17 cellular contexts compared by ENCODE assay signal in the genomic region with DNA sequence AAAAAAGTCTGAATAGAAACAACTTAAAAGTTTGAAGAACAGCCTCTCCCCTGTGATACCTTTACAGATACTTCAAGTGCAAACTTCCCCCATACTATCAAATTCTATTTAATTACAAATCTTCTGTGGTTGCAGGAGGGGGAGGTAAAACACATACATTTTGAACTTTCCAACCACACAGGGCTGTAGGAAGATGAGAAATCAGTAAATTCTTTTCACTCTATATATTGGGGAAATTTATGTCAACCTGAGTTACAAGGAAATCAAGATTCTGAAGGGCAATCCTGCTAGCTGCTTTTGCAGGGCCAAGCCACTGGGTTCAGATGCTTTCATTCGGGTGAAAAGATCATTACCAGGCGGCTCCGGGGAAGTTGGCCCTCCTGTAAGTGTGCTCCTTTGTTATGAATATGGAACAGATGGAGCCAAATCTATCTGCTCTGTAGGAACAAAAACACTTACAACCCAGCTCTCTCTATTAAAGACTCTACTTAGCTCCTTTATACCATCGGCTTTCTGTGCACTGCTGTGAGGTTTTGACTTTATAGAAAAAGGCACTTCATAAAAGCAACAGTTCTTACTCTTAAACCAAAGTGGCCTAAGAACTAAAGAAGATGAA.
DNase-seq lines count a peak whose midpoint lies in the region; ATAC-seq and TF ChIP-seq lines count a peak whose summit lies in the region.
"Had no signal": no experiment of that assay in that cellular context is flagged by ENCODE, and none has a peak within 500 bp of the region (broad histone marks: within the 10 kb centered on the region; RNA-seq: fewer than 3 reads in every experiment).

No MANE protein-coding gene starts in this region.

- H3K4me3 Mint-ChIP-seq in endodermal cell (no peak overlapping the region), Caco-2 (ENCODE audit: unreplicated experiment) (no peak overlapping the region)

- TF ChIP-seq RAD21 in SK-N-SH (IDR thresholded peaks at IDR 0.05; ENCODE audit: low read length): no peak

- no peaks in the 10 kb centered on the region for H3F3A ChIP-seq in SK-N-SH (replicated peaks; ENCODE audit: insufficient read depth)

- H3K36me3 ChIP-seq in SK-N-SH (replicated peaks in 1 of 2; ENCODE audit: control insufficient read depth in 1 of 2, insufficient read depth in 2 of 2, low read length in 1 of 2): no peaks in the 10 kb centered on the region
- H3K36me3 ChIP-seq in endodermal cell (ENCODE audit: control insufficient read depth, insufficient read depth, low read length): peaks cover 14% of the 10 kb centered on the region
- no peaks in the 10 kb centered on the region for H3K36me3 ChIP-seq in Caco-2 (ENCODE audit: control insufficient read depth, insufficient read depth, low read length)
- H3K36me3 ChIP-seq: esophagus muscularis mucosa, neutrophil had no signal

- H3K9me3 ChIP-seq in SK-N-SH: no peaks in the 10 kb centered on the region
- H3K9me3 ChIP-seq in endodermal cell (ENCODE audit: control insufficient read depth, low read length): no peaks in the 10 kb centered on the region
- H3K9me3 ChIP-seq in Caco-2: no peaks in the 10 kb centered on the region
- H3K9me3 ChIP-seq: esophagus muscularis mucosa, neutrophil had no signal

- no peak overlapping the region for H2AFZ ChIP-seq in SK-N-SH (ENCODE audit: low read depth)

- TF ChIP-seq CTCF in SK-N-SH (IDR thresholded peaks at IDR 0.05) (no peak), endodermal cell (conservative IDR thresholded peaks at IDR 0.05) (no peak), GM13976 (IDR thresholded peaks at IDR 0.05; ENCODE audit: borderline replicate concordance, control extremely low read depth, extremely low read depth, insufficient read depth, missing control alignments) (no peak), Caco-2 (IDR thresholded peaks at IDR 0.05; ENCODE audit: insufficient read depth in 1 of 2, low read depth in 1 of 2, low read length in 1 of 2, severe bottlenecking in 1 of 2, unreplicated experiment in 1 of 2) (no peak)

- H3K27ac ChIP-seq in SK-N-SH (ENCODE audit: low read depth in 2 of 2, low read length in 1 of 2) (peak overlapping the region in 1 of 2 experiments; percentile 34; a peak in 2 of 4 replicates), endodermal cell (ENCODE audit: low read depth, low read length) (peak overlapping the region; percentile 18)
- H3K27ac ChIP-seq: esophagus muscularis mucosa, neutrophil had no signal

- no peaks in the 10 kb centered on the region for H3K27me3 Mint-ChIP-seq in endodermal cell (ENCODE audit: insufficient read depth)
- peaks cover 6% of the 10 kb centered on the region for H3K27me3 Mint-ChIP-seq in Caco-2 (ENCODE audit: insufficient read depth, unreplicated experiment)

- CTCF ChIA-PET in SK-N-SH (lab: Yijun Ruan, JAX) (interaction anchor here (2.0 to 2.4 kb wide), 2 partner anchors 12 to 100 kb away, joined by 4 to 12 read pairs; no protein-coding TSS in a partner anchor), Caco-2 (lab: Charles Lee) (no interaction called here)

- POLR2A ChIA-PET in SK-N-SH (lab: Yijun Ruan, JAX): interaction anchor here (0.9 kb wide), 1 partner anchor 101 kb away, joined by 3 read pairs; no protein-coding TSS in a partner anchor
- POLR2A ChIA-PET in Caco-2 (lab: Charles Lee): no interaction called here

- peak; percentile 34; the same call in 2 of the 3 replicates for ATAC-seq in SK-N-SH treated with all-trans-retinoic acid at 6 μM for 48 hours
- ATAC-seq in stimulated activated naive CD8-positive, alpha-beta T cell treated with anti-CD3 and anti-CD28 coated beads, Interleukin-15, Interleukin-2, amounts not matched to agents 100 U/mL and 50 U/mL, for 24 hours: peak; percentile 61
- ATAC-seq: Right ventricle myocardium inferior had no signal

- H3K9me3 Mint-ChIP-seq in endodermal cell (no peaks in the 10 kb centered on the region), Caco-2 (ENCODE audit: unreplicated experiment) (no peaks in the 10 kb centered on the region)

- DNase-seq in SK-N-SH (no peak), NCI-H446 treated with DMSO at 0.1 percent for 48 hours (lab: John Stamatoyannopoulos, UW) (peak; percentile 76), endodermal cell (peak; percentile 66), GM13976 (ENCODE audit: low spot score) (no peak), Caco-2 (no peak)
- no peak for DNase-seq in stimulated activated naive CD8-positive, alpha-beta T cell treated with anti-CD3 and anti-CD28 coated beads, Interleukin-15, Interleukin-2, amounts not matched to agents 100 U/mL and 50 U/mL, for 24 hours
- no peak for DNase-seq in activated CD4-positive, CD25-positive, alpha-beta regulatory T cell treated with anti-CD3 and anti-CD28 coated beads, Interleukin-2, amount 50 U/mL, for 72 hours
- DNase-seq: activated CD4-positive, alpha-beta T cell treated with anti-CD3 and anti-CD28 coated beads, Interleukin-2, amount 50 U/mL, for 1 hour; activated gamma-delta T cell treated with Interleukin-2 at 50 U/mL for 16 hours; amygdala; Kasumi-1; NCI-H1105; stimulated activated CD4-positive, alpha-beta T cell treated with anti-CD3 and anti-CD28 coated beads, Interleukin-4, amount 100 ng/mL, for 4 hours had no signal

- intact Hi-C loops in Caco-2 (cut with micrococcal nuclease; ENCODE audit: unreplicated experiment): no loop called here

- no TSS peak for BruUV-seq in Caco-2 (replicated peaks; lab: Mats Ljungman, UMichigan)

- H3K9ac ChIP-seq in SK-N-SH (no peak overlapping the region), endodermal cell (ENCODE audit: extremely low read depth, low read length, poor library complexity, severe bottlenecking) (no peak overlapping the region)

- H3K9me2 ChIP-seq in SK-N-SH: no peaks in the 10 kb centered on the region

- in situ Hi-C loops in GM13976 (cut with MboI; ENCODE audit: low sequenced_read_pairs, unreplicated experiment): no loop called here

- H3K36me3 Mint-ChIP-seq in endodermal cell (ENCODE audit: low read depth): peaks cover 3% of the 10 kb centered on the region
- H3K36me3 Mint-ChIP-seq in Caco-2 (ENCODE audit: insufficient read depth, unreplicated experiment): no peaks in the 10 kb centered on the region

- H3K79me2 ChIP-seq in SK-N-SH (ENCODE audit: insufficient read depth): no peaks in the 10 kb centered on the region

- no peak for TF ChIP-seq EP300 in SK-N-SH (IDR thresholded peaks at IDR 0.05; ENCODE audit: borderline replicate concordance in 1 of 2, low read depth in 1 of 2, low read length in 1 of 2)

- 78% methylated on average over 4 of the region's 4 CpGs for WGBS in SK-N-SH (ENCODE audit: low lambda C conversion rate)
- WGBS in endodermal cell (ENCODE audit: insufficient coverage in 1 of 2, insufficient read length in 1 of 2), 2 experiments: 47% methylated on average over 4 of the region's 4 CpGs; no CpG with 5 or more reads in 1 of the 2 experiments

- H4K20me1 ChIP-seq in SK-N-SH (ENCODE audit: insufficient read depth): no peaks in the 10 kb centered on the region

- H3K27ac Mint-ChIP-seq in endodermal cell (no peak overlapping the region), Caco-2 (ENCODE audit: unreplicated experiment) (no peak overlapping the region)

- H3K27me3 ChIP-seq in SK-N-SH (ENCODE audit: insufficient read depth): no peaks in the 10 kb centered on the region
- no peaks in the 10 kb centered on the region for H3K27me3 ChIP-seq in endodermal cell (ENCODE audit: control insufficient read depth, insufficient read depth, low read length, poor library complexity, severe bottlenecking)
- H3K27me3 ChIP-seq in Caco-2 (replicated peaks; ENCODE audit: control insufficient read depth, insufficient read depth, low read length): no peaks in the 10 kb centered on the region
- H3K27me3 ChIP-seq: esophagus muscularis mucosa, neutrophil had no signal

- no peak overlapping the region for H3K4me2 ChIP-seq in SK-N-SH

- H3K4me1 Mint-ChIP-seq in endodermal cell (peaks cover 33% of the 10 kb centered on the region), Caco-2 (ENCODE audit: low read depth, unreplicated experiment) (no peaks in the 10 kb centered on the region)

- H3K4me1 ChIP-seq in SK-N-SH (ENCODE audit: control insufficient read depth in 1 of 2, insufficient read depth in 2 of 2, low read depth in 1 of 2, low read length in 1 of 2) (peaks cover 8 to 18% of the 10 kb centered on the region in 2 experiments; a peak in 3 of 4 replicates), endodermal cell (ENCODE audit: control insufficient read depth, insufficient read depth, low read length) (peaks cover 4% of the 10 kb centered on the region), Caco-2 (no peaks in the 10 kb centered on the region)
- H3K4me1 ChIP-seq: esophagus muscularis mucosa had no signal

- no peak overlapping the region for H3K4me3 ChIP-seq in SK-N-SH (ENCODE audit: low read depth in 2 of 2, low read length in 1 of 2)
- H3K4me3 ChIP-seq in endodermal cell (ENCODE audit: low read length): no peak overlapping the region
- no peak overlapping the region for H3K4me3 ChIP-seq in Caco-2 (ENCODE audit: low read depth, low read length)
- H3K4me3 ChIP-seq: esophagus muscularis mucosa had no signal

TF ChIP-seq in SK-N-SH treated with all-trans-retinoic acid at 6 μM for 48 hours, 23 proteins besides CTCF, POLR2A, EP300 and RAD21:
- no peak for TF ChIP-seq CSDC2 (CRISPR knock-in tag; IDR thresholded peaks at IDR 0.05)
TF ChIP-seq in SK-N-SH treated with all-trans-retinoic acid at 6 μM for 48 hours: peak in this region for 0.

TF ChIP-seq in SK-N-SH, 30 proteins besides CTCF, POLR2A, EP300 and RAD21 (continues in another document):
- no peak for TF ChIP-seq GABPA (IDR thresholded peaks at IDR 0.05; ENCODE audit: low read depth)
- no peak for TF ChIP-seq FOSL2 (IDR thresholded peaks at IDR 0.05; ENCODE audit: borderline replicate concordance, low read depth)
- TF ChIP-seq RCOR1 (IDR thresholded peaks at IDR 0.05; ENCODE audit: low read length): no peak
- TF ChIP-seq FOXJ3 (CRISPR knock-in tag; IDR thresholded peaks at IDR 0.05): no peak
- no peak for TF ChIP-seq NFIC (IDR thresholded peaks at IDR 0.05; ENCODE audit: borderline replicate concordance)
- no peak for TF ChIP-seq TEAD4 (IDR thresholded peaks at IDR 0.05; ENCODE audit: borderline replicate concordance, insufficient read depth)

Comparison
In these comparisons a context has a peak if more than half of its experiments do, and no peak if none do; other contexts are left out.
1. DNase-seq: peak in NCI-H446 treated with DMSO at 0.1 percent for 48 hours (single experiment) and endodermal cell (single experiment); none in SK-N-SH (single experiment), stimulated activated naive CD8-positive, alpha-beta T cell treated with anti-CD3 and anti-CD28 coated beads, Interleukin-15, Interleukin-2, amounts not matched to agents 100 U/mL and 50 U/mL, for 24 hours (single experiment), GM13976 (single experiment), Caco-2 (0 of 2) and activated CD4-positive, CD25-positive, alpha-beta regulatory T cell treated with anti-CD3 and anti-CD28 coated beads, Interleukin-2, amount 50 U/mL, for 72 hours (single experiment).